In the genomic region with DNA sequence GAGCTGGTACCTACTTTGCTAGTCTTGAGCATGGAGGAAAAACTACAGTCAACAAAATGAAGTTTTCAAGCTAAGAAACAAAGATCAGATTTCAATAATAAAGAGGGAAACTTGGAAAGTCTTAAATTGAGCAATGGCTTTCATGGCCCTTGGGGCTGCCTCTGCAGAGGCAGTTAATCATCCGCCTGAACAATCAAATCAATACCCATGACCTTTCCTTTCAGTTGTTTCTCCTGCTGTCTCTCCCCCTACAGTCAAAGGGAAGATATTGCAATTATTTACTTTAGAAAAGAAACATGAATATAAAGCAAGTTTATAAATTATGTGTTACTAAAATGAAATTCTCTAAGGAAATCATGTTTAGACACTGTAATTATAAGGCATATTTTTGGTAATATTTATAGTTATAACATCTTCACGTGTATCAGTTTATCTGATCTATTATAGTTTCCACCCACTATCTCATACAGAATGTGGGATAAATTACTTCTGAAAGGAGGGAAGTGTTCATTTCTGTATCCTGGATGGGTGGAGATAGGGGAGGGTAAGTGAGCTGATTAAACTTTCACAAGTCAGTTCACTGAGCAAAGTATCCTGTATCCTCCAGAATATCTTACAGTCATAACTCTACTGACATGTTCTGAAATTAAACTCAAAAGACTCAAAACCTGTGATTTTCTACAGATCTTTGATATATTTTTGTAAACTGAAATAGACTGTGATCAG, we compare ENCODE assay signal across 8 cellular contexts.
A peak's percentile ranks its signal among the peaks of the same experiment; 100 is the strongest.
DNase-seq lines count a peak whose midpoint lies in the region; TF ChIP-seq lines count a peak whose summit lies in the region.
"Had no signal": no experiment of that assay in that cellular context is flagged by ENCODE, and none has a peak within 500 bp of the region (broad histone marks: within the 10 kb centered on the region; RNA-seq: fewer than 3 reads in every experiment).

No MANE protein-coding gene starts in this region.

- no peak overlapping the region for H3K27ac ChIP-seq in mesenchymal stem cell (ENCODE audit: low read length, poor library complexity, severe bottlenecking)

- peak; percentile 36 for TF ChIP-seq CTCF in HFF-Myc (IDR thresholded peaks at IDR 0.05; ENCODE audit: low read depth, low read length, missing control alignments)

- DNase-seq in EH (ENCODE audit: low read depth) = peak; percentile 14
- no peak for DNase-seq in HFF-Myc (ENCODE audit: extremely low read depth, low read depth)
- DNase-seq in activated T-helper 2 cell treated with anti-CD3 and anti-CD28 coated beads, Interferon-gamma antibody, Interleukin-2, Interleukin-4, amounts not matched to agents 10 μg/mL and 5 μg/mL and 100 μg/mL, durations not matched to agents 14 hours and 24 hours and 36 hours (ENCODE audit: low spot score) = no peak
- no peak for DNase-seq in mesenchymal stem cell
- no peak for DNase-seq in activated CD4-positive, CD25-positive, alpha-beta regulatory T cell treated with anti-CD3 and anti-CD28 coated beads, Interleukin-2, amount 50 U/mL, for 72 hours
- DNase-seq in erythroblast (lab: John Stamatoyannopoulos, UW) = no peak
- no peak for DNase-seq in NCI-H1092 (lab: John Stamatoyannopoulos, UW)

- H2BK120ac ChIP-seq in mesenchymal stem cell (ENCODE audit: low read depth, low read length) = no peak overlapping the region

- H3K9me3 Mint-ChIP-seq in activated T-helper 2 cell treated with anti-CD3 and anti-CD28 coated beads, Interferon-gamma antibody, Interleukin-2, Interleukin-4, amounts not matched to agents 10 μg/mL and 5 μg/mL and 100 μg/mL, durations not matched to agents 14 hours and 24 hours and 36 hours = no peaks in the 10 kb centered on the region
- H3K9me3 Mint-ChIP-seq: memory B cell had no signal

- H3K14ac ChIP-seq in mesenchymal stem cell (ENCODE audit: low read length in 2 of 2) = no peak overlapping the region

- no peaks in the 10 kb centered on the region for H3K27me3 ChIP-seq in mesenchymal stem cell (ENCODE audit: control insufficient read depth in 1 of 2, insufficient read depth in 1 of 2, low read length in 2 of 2)

- H2BK5ac ChIP-seq in mesenchymal stem cell (ENCODE audit: low read depth, low read length, poor library complexity, severe bottlenecking) = no peak overlapping the region

- no peaks in the 10 kb centered on the region for H3K36me3 Mint-ChIP-seq in activated T-helper 2 cell treated with anti-CD3 and anti-CD28 coated beads, Interferon-gamma antibody, Interleukin-2, Interleukin-4, amounts not matched to agents 10 μg/mL and 5 μg/mL and 100 μg/mL, durations not matched to agents 14 hours and 24 hours and 36 hours (ENCODE audit: low read depth)
- H3K36me3 Mint-ChIP-seq: memory B cell had no signal

- H2BK12ac ChIP-seq in mesenchymal stem cell (ENCODE audit: low read length in 2 of 2) = no peak overlapping the region

- no peak overlapping the region for H4K8ac ChIP-seq in mesenchymal stem cell (ENCODE audit: low read length)

- H3K36me3 ChIP-seq in mesenchymal stem cell (ENCODE audit: control insufficient read depth in 1 of 2, insufficient read depth in 2 of 2, low read depth in 1 of 2, low read length in 2 of 2) = no peaks in the 10 kb centered on the region

- peaks cover 21% of the 10 kb centered on the region for H3K4me1 Mint-ChIP-seq in activated T-helper 2 cell treated with anti-CD3 and anti-CD28 coated beads, Interferon-gamma antibody, Interleukin-2, Interleukin-4, amounts not matched to agents 10 μg/mL and 5 μg/mL and 100 μg/mL, durations not matched to agents 14 hours and 24 hours and 36 hours (ENCODE audit: low read depth)
- H3K4me1 Mint-ChIP-seq: memory B cell had no signal

- H3K4ac ChIP-seq in mesenchymal stem cell (ENCODE audit: low read depth in 1 of 2, low read length in 2 of 2) = no peak overlapping the region

- WGBS in mesenchymal stem cell = no CpG with 5 or more reads among the region's 2 CpGs

- peak overlapping the region; percentile 22 for H3K9ac ChIP-seq in mesenchymal stem cell (ENCODE audit: low read length)

- no peak overlapping the region for H3K4me3 ChIP-seq in HFF-Myc (replicated peaks; ENCODE audit: low read depth, low read length)
- H3K4me3 ChIP-seq in mesenchymal stem cell (ENCODE audit: insufficient read depth in 1 of 2, low read depth in 1 of 2, low read length in 2 of 2) = no peak overlapping the region

- intact Hi-C loops in activated T-helper 2 cell treated with anti-CD3 and anti-CD28 coated beads, Interferon-gamma antibody, Interleukin-2, Interleukin-4, amounts not matched to agents 10 μg/mL and 5 μg/mL and 100 μg/mL, durations not matched to agents 14 hours and 24 hours and 36 hours (cut with micrococcal nuclease) = loop anchor here (1.0 to 2.0 kb wide), 6 partner anchors 62 to 269 kb away; no protein-coding TSS in a partner anchor

- H2AK5ac ChIP-seq in mesenchymal stem cell (ENCODE audit: low read length, severe bottlenecking) = no peak overlapping the region

- no peak overlapping the region for H3K4me2 ChIP-seq in mesenchymal stem cell (ENCODE audit: low read length, poor library complexity, severe bottlenecking)

- H3K18ac ChIP-seq in mesenchymal stem cell (ENCODE audit: low read depth in 1 of 2, low read length in 2 of 2) = no peak overlapping the region

- no peak overlapping the region for H2BK15ac ChIP-seq in mesenchymal stem cell (ENCODE audit: low read depth, poor library complexity, severe bottlenecking)

- TF ChIP-seq POLR2A in erythroblast (IDR thresholded peaks at IDR 0.05; ENCODE audit: low read length) = no peak

- no peak overlapping the region for H2AFZ ChIP-seq in mesenchymal stem cell (ENCODE audit: low read depth, low read length)

- H3K9me3 ChIP-seq in mesenchymal stem cell (ENCODE audit: control insufficient read depth, low read length) = no peaks in the 10 kb centered on the region

- peak overlapping the region; percentile 25 for H3K27ac Mint-ChIP-seq in activated T-helper 2 cell treated with anti-CD3 and anti-CD28 coated beads, Interferon-gamma antibody, Interleukin-2, Interleukin-4, amounts not matched to agents 10 μg/mL and 5 μg/mL and 100 μg/mL, durations not matched to agents 14 hours and 24 hours and 36 hours
- H3K27ac Mint-ChIP-seq: memory B cell had no signal

- peaks cover 14% of the 10 kb centered on the region for H3K27me3 Mint-ChIP-seq in activated T-helper 2 cell treated with anti-CD3 and anti-CD28 coated beads, Interferon-gamma antibody, Interleukin-2, Interleukin-4, amounts not matched to agents 10 μg/mL and 5 μg/mL and 100 μg/mL, durations not matched to agents 14 hours and 24 hours and 36 hours (ENCODE audit: low read depth)

- H3K23ac ChIP-seq in mesenchymal stem cell (ENCODE audit: low read length in 2 of 2) = no peak overlapping the region

- H3K4me3 Mint-ChIP-seq in activated T-helper 2 cell treated with anti-CD3 and anti-CD28 coated beads, Interferon-gamma antibody, Interleukin-2, Interleukin-4, amounts not matched to agents 10 μg/mL and 5 μg/mL and 100 μg/mL, durations not matched to agents 14 hours and 24 hours and 36 hours (ENCODE audit: low read depth) = no peak overlapping the region
- H3K4me3 Mint-ChIP-seq: memory B cell had no signal

- no peaks in the 10 kb centered on the region for H3K4me1 ChIP-seq in mesenchymal stem cell (ENCODE audit: control insufficient read depth, insufficient read depth, low read depth, low read length)

- H4K91ac ChIP-seq in mesenchymal stem cell (ENCODE audit: low read length) = no peak overlapping the region

- H3K79me1 ChIP-seq in mesenchymal stem cell (replicated peaks; ENCODE audit: low read length, poor library complexity, severe bottlenecking) = no peaks in the 10 kb centered on the region
